8 cellular contexts compared by ENCODE assay signal in the genomic region with DNA sequence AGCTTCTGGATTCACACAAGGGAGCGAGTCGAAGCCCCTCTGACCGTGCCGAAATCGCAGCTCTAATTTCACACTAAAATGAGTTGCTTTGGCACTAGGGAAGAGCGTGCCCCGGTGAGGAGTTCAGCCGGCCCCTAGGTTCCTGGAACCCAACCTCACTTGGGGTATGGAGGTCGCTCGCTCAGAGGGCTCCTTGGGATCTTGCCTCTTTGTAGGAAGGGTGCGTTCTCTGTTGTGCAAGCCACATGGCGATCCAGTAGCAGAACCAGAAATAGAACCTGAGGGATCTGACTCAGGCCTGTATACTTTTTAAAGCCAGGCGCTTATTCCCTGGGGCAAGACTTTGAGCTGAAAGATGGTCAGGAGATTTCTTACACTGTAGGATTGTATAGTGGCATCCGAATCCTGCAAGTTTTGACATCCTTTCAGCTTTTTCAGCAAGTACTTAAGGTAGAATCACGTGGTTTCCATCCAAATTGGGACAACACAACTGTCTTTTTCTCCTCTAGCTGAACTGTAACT.
DNase-seq lines count a peak whose midpoint lies in the region; ATAC-seq lines count a peak whose summit lies in the region.

No MANE protein-coding gene starts in this region.

- no peak for DNase-seq in T-helper 1 cell
- peak; percentile 2 for DNase-seq in activated T-helper 9 cell treated with anti-CD3 and anti-CD28 coated beads, Interleukin-2, amount 50 U/mL, for 16 hours (ENCODE audit: low read depth)

- no peaks in the 10 kb centered on the region for H3K9me3 ChIP-seq in iPS-15b (ENCODE audit: control insufficient read depth, insufficient read depth, low read length)

- H3K27me3 Mint-ChIP-seq in T-helper 1 cell treated with Interleukin-12 subunit alpha and Interleukin-12 subunit beta and Interleukin-4 antibody, amounts not matched to agents 30 μg/mL and 1 μg/mL, for 36 hours (ENCODE audit: low read depth): no peaks in the 10 kb centered on the region
- no peaks in the 10 kb centered on the region for H3K27me3 Mint-ChIP-seq in stimulated activated naive CD8-positive, alpha-beta T cell treated with anti-CD3 and anti-CD28 coated beads, Interleukin-15, Interleukin-2, amounts not matched to agents 100 ng/mL and 50 ng/mL, for 24 hours

- peak overlapping the region; percentile 55 for H3K9ac ChIP-seq in iPS-15b (ENCODE audit: low read depth, low read length)

- no peaks in the 10 kb centered on the region for H3K27me3 ChIP-seq in iPS-15b (ENCODE audit: control insufficient read depth, insufficient read depth, low read length)

- H3K4me3 Mint-ChIP-seq in T-helper 1 cell treated with Interleukin-12 subunit alpha and Interleukin-12 subunit beta and Interleukin-4 antibody, amounts not matched to agents 30 μg/mL and 1 μg/mL, for 36 hours: peak overlapping the region; percentile 84
- peak overlapping the region; percentile 88 for H3K4me3 Mint-ChIP-seq in stimulated activated naive CD8-positive, alpha-beta T cell treated with anti-CD3 and anti-CD28 coated beads, Interleukin-15, Interleukin-2, amounts not matched to agents 100 ng/mL and 50 ng/mL, for 24 hours

- H3K36me3 Mint-ChIP-seq in T-helper 1 cell treated with Interleukin-12 subunit alpha and Interleukin-12 subunit beta and Interleukin-4 antibody, amounts not matched to agents 30 μg/mL and 1 μg/mL, for 36 hours (ENCODE audit: low read depth): peaks cover 4% of the 10 kb centered on the region
- peaks cover 5% of the 10 kb centered on the region for H3K36me3 Mint-ChIP-seq in stimulated activated naive CD8-positive, alpha-beta T cell treated with anti-CD3 and anti-CD28 coated beads, Interleukin-15, Interleukin-2, amounts not matched to agents 100 ng/mL and 50 ng/mL, for 24 hours (ENCODE audit: low read depth)

- H3K4me1 Mint-ChIP-seq in T-helper 1 cell treated with Interleukin-12 subunit alpha and Interleukin-12 subunit beta and Interleukin-4 antibody, amounts not matched to agents 30 μg/mL and 1 μg/mL, for 36 hours (ENCODE audit: low read depth): peaks cover 23% of the 10 kb centered on the region
- peaks cover 28% of the 10 kb centered on the region for H3K4me1 Mint-ChIP-seq in stimulated activated naive CD8-positive, alpha-beta T cell treated with anti-CD3 and anti-CD28 coated beads, Interleukin-15, Interleukin-2, amounts not matched to agents 100 ng/mL and 50 ng/mL, for 24 hours (ENCODE audit: low read depth)

- H3K36me3 ChIP-seq in iPS-15b (ENCODE audit: control insufficient read depth, insufficient read depth, low read length): no peaks in the 10 kb centered on the region

- peaks cover 7% of the 10 kb centered on the region for H3K4me1 ChIP-seq in iPS-15b (ENCODE audit: control insufficient read depth, insufficient read depth, low read length)

- ATAC-seq in HG02759 (IDR thresholded peaks at IDR 0.05; ENCODE audit: unreplicated experiment): no peak
- ATAC-seq in HG03457 (IDR thresholded peaks at IDR 0.05; ENCODE audit: unreplicated experiment): no peak
- ATAC-seq in GM18520 (IDR thresholded peaks at IDR 0.05; ENCODE audit: unreplicated experiment): no peak

- H3K27ac Mint-ChIP-seq in T-helper 1 cell treated with Interleukin-12 subunit alpha and Interleukin-12 subunit beta and Interleukin-4 antibody, amounts not matched to agents 30 μg/mL and 1 μg/mL, for 36 hours: peak overlapping the region; percentile 86
- H3K27ac Mint-ChIP-seq in stimulated activated naive CD8-positive, alpha-beta T cell treated with anti-CD3 and anti-CD28 coated beads, Interleukin-15, Interleukin-2, amounts not matched to agents 100 ng/mL and 50 ng/mL, for 24 hours: peak overlapping the region; percentile 95

- peak overlapping the region; percentile 68 for H3K4me3 ChIP-seq in iPS-15b (ENCODE audit: low read depth, low read length)

- H3K9me3 Mint-ChIP-seq in T-helper 1 cell treated with Interleukin-12 subunit alpha and Interleukin-12 subunit beta and Interleukin-4 antibody, amounts not matched to agents 30 μg/mL and 1 μg/mL, for 36 hours: no peaks in the 10 kb centered on the region
- peaks cover 3% of the 10 kb centered on the region for H3K9me3 Mint-ChIP-seq in stimulated activated naive CD8-positive, alpha-beta T cell treated with anti-CD3 and anti-CD28 coated beads, Interleukin-15, Interleukin-2, amounts not matched to agents 100 ng/mL and 50 ng/mL, for 24 hours
